30 cellular contexts compared by ENCODE assay signal in the genomic region with DNA sequence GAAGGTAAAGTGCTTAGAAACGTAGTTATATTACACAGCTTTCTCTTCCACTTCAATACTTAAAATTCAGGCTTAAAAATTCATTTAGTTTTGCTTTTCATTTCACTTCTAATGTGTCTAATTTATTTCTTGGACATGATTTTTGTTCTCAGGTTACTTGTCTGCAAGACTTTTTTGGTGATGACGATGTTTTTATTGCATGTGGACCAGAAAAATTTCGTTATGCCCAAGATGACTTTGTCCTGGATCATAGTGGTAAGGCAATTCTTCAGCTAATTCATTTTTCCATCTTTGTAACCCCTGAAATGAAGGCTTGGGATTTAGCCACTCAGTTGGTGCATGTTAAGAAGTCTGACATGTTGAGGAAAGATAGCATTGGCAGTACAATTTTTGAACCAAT.
"Had no signal": no experiment of that assay in that cellular context is flagged by ENCODE, and none has a peak within 500 bp of the region (broad histone marks: within the 10 kb centered on the region; RNA-seq: fewer than 3 reads in every experiment).

No MANE protein-coding gene starts in this region.

- H3K9me3 Mint-ChIP-seq: activated CD4-positive, alpha-beta T cell treated with anti-CD3 and anti-CD28 coated beads, Interleukin-2, amount 10 ng/mL, durations not matched to agents 24 days and 14 days; activated CD8-positive, alpha-beta T cell treated with anti-CD3 and anti-CD28 coated beads for 36 hours; activated naive CD8-positive, alpha-beta T cell treated with anti-CD3 and anti-CD28 coated beads for 36 hours; activated T-cell treated with anti-CD3 and anti-CD28 coated beads, Interleukin-2, amount 50 U/mL, for 72 hours; activated T-helper 17 cell treated with anti-CD3 and anti-CD28 coated beads, Interleukin-2, amount 50 U/mL, for 72 hours; T-helper 1 cell treated with Interleukin-12 subunit alpha and Interleukin-12 subunit beta and Interleukin-4 antibody, amounts not matched to agents 30 μg/mL and 1 μg/mL, for 36 hours; T-helper 2 cell treated with Interferon-gamma antibody and Interleukin-4, amounts not matched to agents 5 μg/mL and 100 μg/mL, for 36 hours had no signal

- H3K4me1 Mint-ChIP-seq: activated CD4-positive, alpha-beta T cell treated with anti-CD3 and anti-CD28 coated beads, Interleukin-2, amount 10 ng/mL, durations not matched to agents 24 days and 14 days; activated naive CD8-positive, alpha-beta T cell treated with anti-CD3 and anti-CD28 coated beads for 36 hours; activated T-helper 17 cell treated with anti-CD3 and anti-CD28 coated beads, Interleukin-2, amount 50 U/mL, for 72 hours had no signal

- H3K27me3 ChIP-seq: body of pancreas, breast epithelium, SJSA1 had no signal

- FAIRE-seq: astrocyte, K562, TTC549 had no signal

- H3K36me3 ChIP-seq: breast epithelium, SJSA1 had no signal

- H3K27ac Mint-ChIP-seq: activated CD4-positive, alpha-beta T cell treated with anti-CD3 and anti-CD28 coated beads, Interleukin-2, amount 10 ng/mL, durations not matched to agents 24 days and 14 days; activated CD8-positive, alpha-beta T cell treated with anti-CD3 and anti-CD28 coated beads for 36 hours; activated naive CD8-positive, alpha-beta T cell treated with anti-CD3 and anti-CD28 coated beads for 36 hours; activated T-cell treated with anti-CD3 and anti-CD28 coated beads, Interleukin-2, amount 50 U/mL, for 72 hours; activated T-helper 17 cell treated with anti-CD3 and anti-CD28 coated beads, Interleukin-2, amount 50 U/mL, for 72 hours; T-helper 1 cell treated with Interleukin-12 subunit alpha and Interleukin-12 subunit beta and Interleukin-4 antibody, amounts not matched to agents 30 μg/mL and 1 μg/mL, for 36 hours; T-helper 2 cell treated with Interferon-gamma antibody and Interleukin-4, amounts not matched to agents 5 μg/mL and 100 μg/mL, for 36 hours had no signal

- H3K27me3 Mint-ChIP-seq: activated CD4-positive, alpha-beta T cell treated with anti-CD3 and anti-CD28 coated beads, Interleukin-2, amount 10 ng/mL, durations not matched to agents 24 days and 14 days; activated naive CD8-positive, alpha-beta T cell treated with anti-CD3 and anti-CD28 coated beads for 36 hours; activated T-helper 17 cell treated with anti-CD3 and anti-CD28 coated beads, Interleukin-2, amount 50 U/mL, for 72 hours had no signal

- ATAC-seq: activated CD8-positive, alpha-beta T cell treated with anti-CD3 and anti-CD28 coated beads for 36 hours; activated T-cell treated with anti-CD3 and anti-CD28 coated beads, Interleukin-2, amount 50 U/mL, for 72 hours; activated T-helper 17 cell treated with anti-CD3 and anti-CD28 coated beads, Interleukin-2, amount 50 U/mL, for 72 hours; body of pancreas; K562 had no signal

- H3K4me3 ChIP-seq: body of pancreas, breast epithelium, K562, SJSA1 had no signal

- DNase-seq: activated CD4-positive, alpha-beta T cell treated with anti-CD3 and anti-CD28 coated beads, Interleukin-2, amount 10 ng/mL, durations not matched to agents 24 days and 14 days; activated CD4-positive, alpha-beta T cell treated with anti-CD3 and anti-CD28 coated beads, Interleukin-2, amount 50 U/mL, for 4 hours; activated CD8-positive, alpha-beta T cell treated with anti-CD3 and anti-CD28 coated beads for 36 hours; activated effector memory CD4-positive, alpha-beta T cell treated with anti-CD3 and anti-CD28 coated beads, Interleukin-2, amount 50 U/mL, for 16 hours; activated naive CD4-positive, alpha-beta T cell; activated naive CD4-positive, alpha-beta T cell treated with anti-CD3 and anti-CD28 coated beads, Interleukin-2, amount 50 U/mL, for 16 hours; activated naive CD8-positive, alpha-beta T cell treated with anti-CD3 and anti-CD28 coated beads for 36 hours; activated T-cell treated with anti-CD3 and anti-CD28 coated beads, Interleukin-2, amount 50 U/mL, for 1 hour; activated T-cell treated with anti-CD3 and anti-CD28 coated beads, Interleukin-2, amount 50 U/mL, for 72 hours; amygdala; body of pancreas; caudate nucleus; cerebellar nuclear complex; NCI-H1092 treated with DMSO at 0.1 percent for 48 hours; NCI-H1417 treated with DMSO at 0.1 percent for 48 hours; NCI-H1694; NCI-H1930; NCI-H2081 treated with DMSO at 0.1 percent for 48 hours; NCI-H345; NCI-H524 treated with DMSO at 0.1 percent for 48 hours; SHP77; SK-N-SH had no signal

- H3K36me3 Mint-ChIP-seq: activated naive CD8-positive, alpha-beta T cell treated with anti-CD3 and anti-CD28 coated beads for 36 hours had no signal

- H3K4me3 Mint-ChIP-seq: activated CD4-positive, alpha-beta T cell treated with anti-CD3 and anti-CD28 coated beads, Interleukin-2, amount 10 ng/mL, durations not matched to agents 24 days and 14 days; activated CD8-positive, alpha-beta T cell treated with anti-CD3 and anti-CD28 coated beads for 36 hours; activated naive CD8-positive, alpha-beta T cell treated with anti-CD3 and anti-CD28 coated beads for 36 hours; activated T-cell treated with anti-CD3 and anti-CD28 coated beads, Interleukin-2, amount 50 U/mL, for 72 hours; activated T-helper 17 cell treated with anti-CD3 and anti-CD28 coated beads, Interleukin-2, amount 50 U/mL, for 72 hours; T-helper 1 cell treated with Interleukin-12 subunit alpha and Interleukin-12 subunit beta and Interleukin-4 antibody, amounts not matched to agents 30 μg/mL and 1 μg/mL, for 36 hours; T-helper 2 cell treated with Interferon-gamma antibody and Interleukin-4, amounts not matched to agents 5 μg/mL and 100 μg/mL, for 36 hours had no signal
